Comparison of ENCODE assay signal across 35 cellular contexts in genomic region chr4:153728151-153728550, GRCh38. TPM values are rescaled to one million over a fixed set of nuclear protein-coding genes. Genes with fewer than 3 reads are reported as not detected.
A peak's percentile ranks its signal among the peaks of the same experiment; 100 is the strongest.
DNase-seq lines count a peak whose midpoint lies in the region; ATAC-seq, FAIRE-seq and TF ChIP-seq lines count a peak whose summit lies in the region.
"Had no signal": no experiment of that assay in that cellular context is flagged by ENCODE, and none has a peak within 500 bp of the region (broad histone marks: within the 10 kb centered on the region; RNA-seq: fewer than 3 reads in every experiment).

No MANE protein-coding gene starts in this region.

- H3K4me2 ChIP-seq in BLaER1 treated with 17β-estradiol and CSF1 and Interleukin-3, amounts not matched to agents 10 nM and 100 nM = peak overlapping the region; percentile 76 to 91 (median 85)
- H3K4me2 ChIP-seq in Karpas-422 (ENCODE audit: low read depth, low read length, poor library complexity, severe bottlenecking) (peak overlapping the region; percentile 74), SU-DHL-6 (ENCODE audit: low read depth, low read length, poor library complexity, severe bottlenecking) (peak overlapping the region; percentile 4)

- DNase-seq in GM19239 (ENCODE audit: insufficient read length, low spot score) = no peak
- peak; percentile 65 for DNase-seq in Karpas-422
- DNase-seq in SKM-1 (lab: John Stamatoyannopoulos, UW; ENCODE audit: unreplicated experiment) = no peak
- no peak for DNase-seq in H7
- no peak for DNase-seq in NCI-H774 (lab: John Stamatoyannopoulos, UW)
- DNase-seq: activated CD4-positive, alpha-beta T cell treated with anti-CD3 and anti-CD28 coated beads, Interleukin-2, amount 50 U/mL, for 48 hours; activated CD4-positive, CD25-positive, alpha-beta regulatory T cell; activated CD8-positive, alpha-beta memory T cell treated with anti-CD3 and anti-CD28 coated beads, Interleukin-2, amount 50 U/mL, for 4 hours; AML-193; aorta; COR-L47; dermis blood vessel endothelial cell; DMS79 treated with DMSO at 0.1 percent for 48 hours; GOT3; islet precursor cell; left ventricle myocardium superior; natural killer cell; NCI-H1048; NCI-H187; NCI-H526; small intestine; stimulated activated CD4-positive, alpha-beta T cell treated with anti-CD3 and anti-CD28 coated beads, Interleukin-2, amount 100 ng/mL, for 24 hours; T-helper 9 cell; upper lobe of left lung had no signal

- H3K36me3 ChIP-seq in BLaER1 treated with 17β-estradiol and CSF1 and Interleukin-3, amounts not matched to agents 10 nM and 100 nM = peaks cover 0 to 5% (median 0%) of the 10 kb centered on the region in 11 experiments; a peak in 1 of 22 replicates
- H3K36me3 ChIP-seq in Karpas-422 (ENCODE audit: insufficient read depth, low read length) = no peaks in the 10 kb centered on the region
- H3K36me3 ChIP-seq in SU-DHL-6 (ENCODE audit: low read length) = no peaks in the 10 kb centered on the region
- H3K36me3 ChIP-seq in H7 (replicated peaks; ENCODE audit: control insufficient read depth, insufficient read depth, low read length) = no peaks in the 10 kb centered on the region
- H3K36me3 ChIP-seq: gastroesophageal sphincter, upper lobe of left lung had no signal

- no peak for TF ChIP-seq CTCF in SU-DHL-6 (IDR thresholded peaks at IDR 0.05; ENCODE audit: insufficient read depth, low read length, poor library complexity, severe bottlenecking)

- H3K9me2 ChIP-seq in Karpas-422 (replicated peaks; ENCODE audit: insufficient read depth, low read length) = no peaks in the 10 kb centered on the region
- H3K9me2 ChIP-seq in SU-DHL-6 (replicated peaks; ENCODE audit: insufficient read depth, low read length) = no peaks in the 10 kb centered on the region

- no peak for ATAC-seq in HG03139 (IDR thresholded peaks at IDR 0.05; ENCODE audit: unreplicated experiment)
- ATAC-seq: activated naive CD4-positive, alpha-beta T cell treated with anti-CD3 and anti-CD28 coated beads, Interleukin-2, amount 50 U/mL, for 72 hours; gastroesophageal sphincter; left ventricle myocardium superior; natural killer cell had no signal

- peaks cover 73 to 94% (median 90%) of the 10 kb centered on the region in 10 experiments for H3K4me1 ChIP-seq in BLaER1 treated with 17β-estradiol and CSF1 and Interleukin-3, amounts not matched to agents 10 nM and 100 nM
- H3K4me1 ChIP-seq in Karpas-422 (ENCODE audit: low read length) = peaks cover 59% of the 10 kb centered on the region
- H3K4me1 ChIP-seq: gastroesophageal sphincter had no signal

- H2AFZ ChIP-seq in Karpas-422 (ENCODE audit: low read length) = peak overlapping the region; percentile 81
- no peak overlapping the region for H2AFZ ChIP-seq in SU-DHL-6 (ENCODE audit: low read depth, low read length, severe bottlenecking)

- peak overlapping the region in 9 of 10 experiments; percentile 18 to 53 (median 42); a peak in 13 of 20 replicates for H3K4me3 ChIP-seq in BLaER1 treated with 17β-estradiol and CSF1 and Interleukin-3, amounts not matched to agents 10 nM and 100 nM
- H3K4me3 ChIP-seq in Karpas-422 (ENCODE audit: low read length) (peak overlapping the region; percentile 43), SU-DHL-6 (ENCODE audit: insufficient read depth, low read length, poor library complexity, severe bottlenecking) (no peak overlapping the region), H7 (ENCODE audit: insufficient read depth, low read depth, low read length) (no peak overlapping the region)
- H3K4me3 ChIP-seq: gastroesophageal sphincter, GM12878, SK-N-MC, upper lobe of left lung had no signal

- H3K27ac ChIP-seq in BLaER1 treated with 17β-estradiol and CSF1 and Interleukin-3, amounts not matched to agents 10 nM and 100 nM = peak overlapping the region; percentile 59 to 81 (median 77); a peak in 21 of 22 replicates
- H3K27ac ChIP-seq in Karpas-422 (ENCODE audit: low read length) (peak overlapping the region; percentile 75), SU-DHL-6 (ENCODE audit: low read depth, low read length) (no peak overlapping the region)
- H3K27ac ChIP-seq: gastroesophageal sphincter, SK-N-MC, upper lobe of left lung had no signal

- H3K9ac ChIP-seq in BLaER1 treated with 17β-estradiol and CSF1 and Interleukin-3, amounts not matched to agents 10 nM and 100 nM = peak overlapping the region in 10 of 11 experiments; percentile 31 to 70 (median 54); a peak in 17 of 22 replicates
- H3K9ac ChIP-seq in Karpas-422 (ENCODE audit: low read length) (peak overlapping the region; percentile 37), SU-DHL-6 (ENCODE audit: low read length) (no peak overlapping the region)

- H3K27me3 ChIP-seq in BLaER1 treated with 17β-estradiol and CSF1 and Interleukin-3, amounts not matched to agents 10 nM and 100 nM = no peaks in the 10 kb centered on the region
- no peaks in the 10 kb centered on the region for H3K27me3 ChIP-seq in Karpas-422 (ENCODE audit: low read length)
- no peaks in the 10 kb centered on the region for H3K27me3 ChIP-seq in SU-DHL-6 (ENCODE audit: low read length)
- H3K27me3 ChIP-seq in H7 (ENCODE audit: control insufficient read depth, insufficient read depth, low read length) = no peaks in the 10 kb centered on the region
- H3K27me3 ChIP-seq: upper lobe of left lung had no signal

- 0 out of 22 replicates have a peak, but pooled peaks cover 0 to 5% (median 0%) of the 10 kb centered on the region in 11 experiments for H3K9me3 ChIP-seq in BLaER1 treated with 17β-estradiol and CSF1 and Interleukin-3, amounts not matched to agents 10 nM and 100 nM (replicated peaks in 1 of 11)
- H3K9me3 ChIP-seq in Karpas-422 (ENCODE audit: low read length) (no peaks in the 10 kb centered on the region), SU-DHL-6 (ENCODE audit: insufficient read depth, low read length) (no peaks in the 10 kb centered on the region)
- H3K9me3 ChIP-seq: gastroesophageal sphincter, upper lobe of left lung had no signal

- no peaks in the 10 kb centered on the region for H3K79me2 ChIP-seq in Karpas-422 (ENCODE audit: low read length)
- H3K79me2 ChIP-seq in SU-DHL-6 (ENCODE audit: insufficient read depth, low read length) = no peaks in the 10 kb centered on the region

- no peaks in the 10 kb centered on the region for H3F3A ChIP-seq in SU-DHL-6 (ENCODE audit: insufficient read depth)

- H4K20me1 ChIP-seq in BLaER1 treated with 17β-estradiol and CSF1 and Interleukin-3, amounts not matched to agents 10 nM and 100 nM = no peaks in the 10 kb centered on the region
- H4K20me1 ChIP-seq in Karpas-422 (ENCODE audit: insufficient read depth, low read depth, low read length) (no peaks in the 10 kb centered on the region), SU-DHL-6 (ENCODE audit: low read depth, low read length) (no peaks in the 10 kb centered on the region)

- peak; percentile 28 for FAIRE-seq in GM19239 (lab: Jason Lieb, UNC)
- FAIRE-seq: A204.1, endometrium, small intestine had no signal

RNA-seq across cellular contexts. Expression of gene RNF175, which starts 31.7 kb away (rescaled TPM):
- 0.14 and 0.34 TPM in 2 replicates for total RNA-seq in Karpas-422 (2014; rRNA removed; shearing (Covaris generic); ENCODE audit: low replicate concordance)
- 3.6 and 5.8 TPM in 2 replicates for total RNA-seq in H7 (2014; rRNA removed; shearing (Covaris generic))
- total RNA-seq: dermis blood vessel endothelial cell, GM12878, HT-29, subcutaneous adipose tissue, upper lobe of left lung had no signal

RNA-seq across cellular contexts. Expression of gene TLR2, which starts 44.1 kb away (rescaled TPM):
- total RNA-seq in Karpas-422 (2014; rRNA removed; shearing (Covaris generic); ENCODE audit: low replicate concordance) = not detected in 2 replicates
- 0.35 and 1.0 TPM in 2 replicates for total RNA-seq in H7 (2014; rRNA removed; shearing (Covaris generic))
- total RNA-seq: HT-29 had no signal

Comparison
In these comparisons a context has a peak if more than half of its experiments do, and no peak if none do; other contexts are left out.
1. H3K4me2 ChIP-seq: peak in every context shown above with its lines; median percentile 85 in BLaER1 treated with 17β-estradiol and CSF1 and Interleukin-3, amounts not matched to agents 10 nM and 100 nM; 74 in Karpas-422; 4 in SU-DHL-6.
2. H3K4me3 ChIP-seq: peak in BLaER1 treated with 17β-estradiol and CSF1 and Interleukin-3, amounts not matched to agents 10 nM and 100 nM (9 of 10) and Karpas-422 (single experiment); none in SU-DHL-6 (single experiment) and H7 (single experiment).